22 cellular contexts compared by ENCODE assay signal in the genomic region with DNA sequence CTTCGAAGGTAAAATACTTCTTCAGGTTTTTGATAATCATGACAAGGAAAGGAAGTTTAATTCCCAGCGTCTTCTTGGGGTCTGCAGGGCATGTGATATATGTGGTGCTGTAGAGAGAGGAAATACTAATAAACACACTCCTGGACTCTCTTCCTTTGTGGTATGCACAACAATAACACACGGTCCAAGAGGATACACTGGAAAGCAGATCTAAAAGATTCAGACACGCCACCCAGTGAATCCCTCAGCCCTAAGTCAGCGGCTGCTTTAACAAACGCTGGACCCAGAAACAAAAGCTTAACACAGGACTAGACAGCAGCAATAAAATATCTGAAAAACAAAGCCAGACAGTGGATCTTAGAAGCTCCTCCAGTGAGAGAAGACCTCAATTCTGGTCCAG. TPM values are rescaled to one million over a fixed set of nuclear protein-coding genes. Genes with fewer than 3 reads are reported as not detected.
DNase-seq lines count a peak whose midpoint lies in the region; ATAC-seq and TF ChIP-seq lines count a peak whose summit lies in the region.
"Had no signal": no experiment of that assay in that cellular context is flagged by ENCODE, and none has a peak within 500 bp of the region (broad histone marks: within the 10 kb centered on the region; RNA-seq: fewer than 3 reads in every experiment).

No MANE protein-coding gene starts in this region.

- no peaks in the 10 kb centered on the region for H3K27me3 ChIP-seq in right cardiac atrium (ENCODE audit: control insufficient read depth, insufficient read depth)
- H3K27me3 ChIP-seq in sigmoid colon, result no peaks in the 10 kb centered on the region
- H3K27me3 ChIP-seq: BLaER1 had no signal

- peak overlapping the region; percentile 53 for H3K27ac ChIP-seq in right cardiac atrium (ENCODE audit: low read length)
- H3K27ac ChIP-seq in sigmoid colon, result peak overlapping the region in 1 of 4 donors; percentile 3
- H3K27ac ChIP-seq: A549, BLaER1, GM23248 had no signal

- no peaks in the 10 kb centered on the region for H3K9me3 ChIP-seq in right cardiac atrium (ENCODE audit: control insufficient read depth, low read length)
- no peaks in the 10 kb centered on the region for H3K9me3 ChIP-seq in sigmoid colon
- H3K9me3 ChIP-seq: A549, BLaER1, HAP-1 had no signal

- WGBS in right cardiac atrium, result 53% methylated on average over 6 of the region's 6 CpGs
- 65 to 79% methylated on average over 6 of the region's 6 CpGs for WGBS in sigmoid colon, 2 donors

- DNase-seq in right cardiac atrium, result peak in 1 of 3 donors; percentile 3
- DNase-seq in Right ventricle myocardium inferior (ENCODE audit: missing footprints), result no peak
- DNase-seq in fibroblast of villous mesenchyme (ENCODE audit: low read depth), result peak; percentile 64
- peak; percentile 30 for DNase-seq in mesenteric fat pad (ENCODE audit: low spot score)
- DNase-seq in sigmoid colon, result no peak
- no peak for DNase-seq in ureter (ENCODE audit: low spot score)
- DNase-seq: Calu3; CD8-positive, alpha-beta T cell; EL; NCI-H1105; NCI-H2227 treated with DMSO at 0.1 percent for 48 hours; NCI-H524; PC-3; RPMI8226 had no signal

- H3K4me1 ChIP-seq in right cardiac atrium (ENCODE audit: control insufficient read depth, insufficient read depth, low read length) (peaks cover 8% of the 10 kb centered on the region), sigmoid colon (peaks cover 0 to 61% (median 47%) of the 10 kb centered on the region in 4 donors)

- TF ChIP-seq POLR2A in sigmoid colon (IDR thresholded peaks at IDR 0.05), result no peak

- H3K36me3 ChIP-seq in sigmoid colon, result peaks cover 14 to 43% (median 26%) of the 10 kb centered on the region in 4 donors

- no peak for ATAC-seq in right cardiac atrium
- no peak for ATAC-seq in Right ventricle myocardium inferior
- no peak for ATAC-seq in HG03139 (IDR thresholded peaks at IDR 0.05; ENCODE audit: unreplicated experiment)
- no peak for ATAC-seq in GM18498 (IDR thresholded peaks at IDR 0.05; ENCODE audit: unreplicated experiment)
- ATAC-seq: A549; CD8-positive, alpha-beta T cell; GM12878; K562; PC-3 had no signal

- TF ChIP-seq CTCF in fibroblast of villous mesenchyme (IDR thresholded peaks at IDR 0.05; ENCODE audit: insufficient read depth, low read depth, low read length), result no peak
- TF ChIP-seq CTCF in sigmoid colon (IDR thresholded peaks at IDR 0.05), result no peak

- H3K4me3 ChIP-seq in right cardiac atrium (ENCODE audit: low read length) (no peak overlapping the region), fibroblast of villous mesenchyme (ENCODE audit: low read depth, low read length) (no peak overlapping the region), sigmoid colon (no peak overlapping the region)
- H3K4me3 ChIP-seq: A549, BLaER1, GM12878, GM23248, HAP-1, K562 had no signal

- intact Hi-C loops in right cardiac atrium (cut with DNase I) (no loop called here), Right ventricle myocardium inferior (cut with DNase I) (no loop called here), sigmoid colon (cut with DNase I) (no loop called here)

- no peak for TF ChIP-seq EP300 in sigmoid colon (IDR thresholded peaks at IDR 0.05)

RNA-seq across cellular contexts. Expression of a gene that starts 13.1 kb away (rescaled TPM):
- total RNA-seq in right cardiac atrium (10 to 100 TPM; 30.4 to 36.2 (median 33.5) TPM), Right ventricle myocardium inferior (34.8 TPM), fibroblast of villous mesenchyme (29.6 and 34.5 TPM in 2 replicates), mesenteric fat pad (28.5 TPM), sigmoid colon (10 to 100 TPM; 11.9 to 42.5 (median 26.6) TPM), ureter (26.4 TPM)
- polyA plus RNA-seq in right cardiac atrium (36.2 TPM), sigmoid colon (10 to 100 TPM; 17.4 to 30.1 (median 28.3) TPM)

Comparison
In these comparisons a context has a peak if more than half of its experiments do, and no peak if none do; other contexts are left out.
1. DNase-seq: peak in fibroblast of villous mesenchyme (single experiment) and mesenteric fat pad (single experiment); none in Right ventricle myocardium inferior (single experiment), sigmoid colon (single experiment) and ureter (single experiment).